In the genomic region with DNA sequence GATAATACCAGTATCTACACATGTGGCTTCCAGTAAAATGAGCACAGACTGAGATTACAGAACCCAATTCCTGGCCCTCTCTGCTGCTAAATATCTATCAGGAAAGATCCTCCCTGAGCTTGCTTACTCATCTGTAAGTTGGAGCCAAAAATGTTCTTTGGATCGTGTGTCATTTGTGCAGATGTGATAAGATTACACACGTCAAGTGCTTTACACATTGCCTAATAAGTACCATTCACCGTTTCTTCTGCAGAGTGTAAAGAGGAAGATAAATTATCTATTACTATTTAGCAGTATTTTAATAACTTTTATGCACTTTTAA, we compare ENCODE assay signal across 14 cellular contexts. TPM values are rescaled to one million over a fixed set of nuclear protein-coding genes. Genes with fewer than 3 reads are reported as not detected.
DNase-seq lines count a peak whose midpoint lies in the region; ATAC-seq and TF ChIP-seq lines count a peak whose summit lies in the region.
"Had no signal": no experiment of that assay in that cellular context is flagged by ENCODE, and none has a peak within 500 bp of the region (broad histone marks: within the 10 kb centered on the region; RNA-seq: fewer than 3 reads in every experiment).

No MANE protein-coding gene starts in this region.

- H3K27ac Mint-ChIP-seq in T-helper 17 cell = no peak overlapping the region
- H3K27ac Mint-ChIP-seq: activated naive CD4-positive, alpha-beta T cell treated with anti-CD3 and anti-CD28 coated beads, Interleukin-2, amount 50 U/mL, for 72 hours had no signal

- H3K79me2 ChIP-seq in parathyroid adenoma = no peaks in the 10 kb centered on the region

- TF ChIP-seq CTCF in NB4 (IDR thresholded peaks at IDR 0.05; ENCODE audit: low read depth, low read length) (no peak), parathyroid adenoma (IDR thresholded peaks at IDR 0.05) (no peak), vagina (IDR thresholded peaks at IDR 0.05) (no peak)

- no peaks in the 10 kb centered on the region for H3K36me3 Mint-ChIP-seq in T-helper 17 cell (ENCODE audit: low read depth)
- H3K36me3 Mint-ChIP-seq: activated naive CD4-positive, alpha-beta T cell treated with anti-CD3 and anti-CD28 coated beads, Interleukin-2, amount 50 U/mL, for 72 hours had no signal

- peak overlapping the region; percentile 41 for H3K4me2 ChIP-seq in parathyroid adenoma (ENCODE audit: low read length)

- DNase-seq in Daoy (ENCODE audit: low read depth) (peak; percentile 77), NB4 (ENCODE audit: low read depth) (peak; percentile 47), dedifferentiated amniotic fluid mesenchymal stem cell (ENCODE audit: extremely low spot score) (peak; percentile 59), NCI-H1436 (lab: John Stamatoyannopoulos, UW) (no peak), vagina (ENCODE audit: extremely low spot score in 2 of 2) (no peak), T-helper 17 cell (no peak)
- DNase-seq: DMS79, GOT3, NCI-H1436 treated with DMSO at 0.1 percent for 48 hours, ovary, SHP77 had no signal

- peaks cover 20% of the 10 kb centered on the region for H3K4me1 Mint-ChIP-seq in T-helper 17 cell

- no peaks in the 10 kb centered on the region for H3K4me1 ChIP-seq in parathyroid adenoma
- peaks cover 14% of the 10 kb centered on the region for H3K4me1 ChIP-seq in vagina

- H3K36me3 ChIP-seq in parathyroid adenoma (ENCODE audit: control insufficient read depth, insufficient read depth, low read length) = no peaks in the 10 kb centered on the region
- no peaks in the 10 kb centered on the region for H3K36me3 ChIP-seq in vagina
- H3K36me3 ChIP-seq: ovary had no signal

- H3K9ac ChIP-seq in parathyroid adenoma = no peak overlapping the region

- H2AFZ ChIP-seq in parathyroid adenoma = no peak overlapping the region

- no peak overlapping the region for H3K4me3 Mint-ChIP-seq in T-helper 17 cell

- no peak overlapping the region for H3K4me3 ChIP-seq in NB4 (ENCODE audit: low read depth, low read length)
- H3K4me3 ChIP-seq in parathyroid adenoma (ENCODE audit: low read depth, low read length) = no peak overlapping the region
- H3K4me3 ChIP-seq in vagina = no peak overlapping the region
- H3K4me3 ChIP-seq: ovary had no signal

- no peak for TF ChIP-seq POLR2A in NB4 (IDR thresholded peaks at IDR 0.05; ENCODE audit: extremely low read depth, insufficient read length)
- no peak for TF ChIP-seq POLR2A in vagina (IDR thresholded peaks at IDR 0.05)

- no peaks in the 10 kb centered on the region for H3K27me3 Mint-ChIP-seq in T-helper 17 cell

- H3K27ac ChIP-seq in parathyroid adenoma = no peak overlapping the region
- no peak overlapping the region for H3K27ac ChIP-seq in vagina
- H3K27ac ChIP-seq: ovary had no signal

- intact Hi-C loops in vagina (cut with DNase I) = loop anchor here (10.0 kb wide), 1 partner anchor 102 kb away; the partner anchor contains the start of gene NT5DC4

- H3K27me3 ChIP-seq in parathyroid adenoma (ENCODE audit: control insufficient read depth, insufficient read depth, low read length) = no peaks in the 10 kb centered on the region
- H3K27me3 ChIP-seq in vagina = no peaks in the 10 kb centered on the region
- H3K27me3 ChIP-seq: ovary had no signal

- ATAC-seq in HG02798 (IDR thresholded peaks at IDR 0.05; ENCODE audit: poor library complexity, unreplicated experiment) (no peak), T-helper 17 cell (no peak)
- ATAC-seq: activated naive CD4-positive, alpha-beta T cell treated with anti-CD3 and anti-CD28 coated beads, Interleukin-2, amount 50 U/mL, for 72 hours had no signal

- H3K9me3 ChIP-seq in parathyroid adenoma (ENCODE audit: control insufficient read depth, low read length) (no peaks in the 10 kb centered on the region), vagina (no peaks in the 10 kb centered on the region), T-helper 17 cell (ENCODE audit: control insufficient read depth, low read length, poor library complexity, severe bottlenecking) (no peaks in the 10 kb centered on the region)
- H3K9me3 ChIP-seq: ovary had no signal

RNA-seq across cellular contexts. Expression of gene SLC20A1, which starts 23.2 kb away (rescaled TPM):
- total RNA-seq in Daoy (2014; rRNA removed; shearing (Covaris generic)) = 58.4 and 71.2 TPM in 2 replicates
- total RNA-seq in vagina (36.6 TPM), T-helper 17 cell (100 to 1,000 TPM; 113 to 130 TPM)

RNA-seq across cellular contexts. Expression of gene CHCHD5, which starts 38.1 kb away (rescaled TPM):
- total RNA-seq in Daoy (2014; rRNA removed; shearing (Covaris generic)) = 18.9 and 26.2 TPM in 2 replicates
- total RNA-seq in vagina (30.7 TPM), T-helper 17 cell (10 to 100 TPM; 16.6 to 18.4 TPM)

Comparison
In these comparisons a context has a peak if more than half of its experiments do, and no peak if none do; other contexts are left out.
1. DNase-seq: peak in Daoy (single experiment), NB4 (single experiment) and dedifferentiated amniotic fluid mesenchymal stem cell (single experiment); none in NCI-H1436 (single experiment), vagina (0 of 2) and T-helper 17 cell (0 of 3).